9 cellular contexts compared by ENCODE assay signal in genomic region chr6:93008385-93008784, GRCh38.
"Had no signal": no experiment of that assay in that cellular context is flagged by ENCODE, and none has a peak within 500 bp of the region (broad histone marks: within the 10 kb centered on the region; RNA-seq: fewer than 3 reads in every experiment).

No MANE protein-coding gene starts in this region.

- H3K36me3 ChIP-seq: HAP-1 had no signal

- ATAC-seq: HCT116, HepG2 had no signal

- H3K27me3 Mint-ChIP-seq: IgD-negative memory B cell had no signal

- H3K9ac ChIP-seq: KMS-11 had no signal

- H3K27ac ChIP-seq: HL-60, KMS-11 had no signal

- H3K4me1 Mint-ChIP-seq: IgD-negative memory B cell had no signal

- H3K36me3 Mint-ChIP-seq: IgD-negative memory B cell had no signal

- H3K4me1 ChIP-seq: HAP-1 had no signal

- H3K27ac Mint-ChIP-seq: IgD-negative memory B cell had no signal

- H3K4me2 ChIP-seq: KMS-11 had no signal

- H3K9me3 ChIP-seq: HAP-1 had no signal

- DNase-seq: GOT3, H7, KBM-7 had no signal

- H3K4me3 ChIP-seq: HAP-1 had no signal

- H3K4me3 Mint-ChIP-seq: IgD-negative memory B cell had no signal
